ENCODE assay signal across 8 cellular contexts in the genomic region with DNA sequence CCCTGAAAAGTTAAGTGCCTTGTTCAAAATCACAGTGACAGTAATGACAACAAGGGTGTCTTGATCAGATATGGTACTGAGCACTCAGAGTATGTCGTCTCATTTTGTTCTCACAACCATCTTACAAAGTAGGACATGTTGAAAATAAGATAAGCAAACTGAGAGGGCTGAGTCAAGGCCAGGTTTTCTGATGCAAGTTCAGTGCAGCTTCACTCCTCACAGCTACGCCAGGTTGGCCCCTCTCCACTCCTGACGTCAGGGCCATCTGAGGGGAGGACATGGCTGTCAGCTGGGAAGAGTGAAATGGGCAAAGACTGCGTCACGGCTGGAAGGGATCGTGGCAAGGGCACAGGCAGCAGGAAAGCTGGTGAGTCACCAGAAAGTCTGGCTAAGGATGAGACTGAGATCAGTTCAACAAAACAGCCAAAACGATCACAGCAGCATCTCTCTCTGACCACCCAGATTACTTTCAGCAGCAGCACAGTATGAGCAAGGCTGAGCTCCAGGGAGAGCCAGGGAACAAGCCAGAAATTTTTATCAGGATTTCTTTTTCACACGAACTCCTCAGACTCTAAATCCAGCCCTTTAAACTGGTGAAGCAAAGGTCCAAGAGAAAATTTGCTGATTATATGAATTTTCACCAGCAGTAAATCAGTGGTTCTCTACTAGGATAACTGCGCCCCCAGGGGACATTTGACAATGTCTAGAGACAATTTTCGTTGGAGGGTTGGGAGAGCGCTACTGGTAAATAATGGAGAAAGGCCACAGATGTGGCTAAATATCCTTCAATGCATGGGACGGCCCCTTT.
DNase-seq lines count a peak whose midpoint lies in the region; ATAC-seq and TF ChIP-seq lines count a peak whose summit lies in the region.

No MANE protein-coding gene starts in this region.

- H3K9ac ChIP-seq in DND-41 (ENCODE audit: low read depth, low read length), result no peak overlapping the region

- H3K4me3 ChIP-seq in DND-41 (ENCODE audit: low read depth in 1 of 2, low read length in 2 of 2), result no peak overlapping the region

- H3K27ac ChIP-seq in DND-41 (ENCODE audit: low read length), result no peak overlapping the region
- H3K27ac ChIP-seq in foreskin keratinocyte, result peak overlapping the region; percentile 26

- intact Hi-C loops in posterior cingulate gyrus (cut with DNase I), result no loop called here

- TF ChIP-seq CTCF in DND-41 (IDR thresholded peaks at IDR 0.05; ENCODE audit: borderline replicate concordance, extremely low read depth, low read length, poor library complexity, severe bottlenecking) (no peak), foreskin keratinocyte (conservative IDR thresholded peaks at IDR 0.05) (no peak)

- H3K4me2 ChIP-seq in DND-41 (ENCODE audit: insufficient read depth, low read length), result no peak overlapping the region

- no peaks in the 10 kb centered on the region for H4K20me1 ChIP-seq in DND-41 (ENCODE audit: insufficient read depth, low read length)

- H2AFZ ChIP-seq in DND-41 (ENCODE audit: low read depth, low read length), result peak overlapping the region; percentile 20; the same call in 1 of the 2 replicates

- H3K36me3 ChIP-seq in DND-41 (ENCODE audit: insufficient read depth, low read length), result no peaks in the 10 kb centered on the region

- no peaks in the 10 kb centered on the region for H3K9me3 ChIP-seq in DND-41 (ENCODE audit: insufficient read depth, low read length, severe bottlenecking)

- in situ Hi-C loops in SK-MEL-5 (cut with HindIII; ENCODE audit: low pct_unique_long_range_greater_than_20kb, low sequenced_read_pairs), result no loop called here

- no peak for DNase-seq in DND-41
- DNase-seq in SK-MEL-5 (ENCODE audit: low read depth, low spot score), result peak; percentile 18
- peak; percentile 71 to 86 for DNase-seq in foreskin keratinocyte
- peak in 9 of 10 donors; percentile 11 to 91 (median 40) for DNase-seq in posterior cingulate gyrus
- no peak for DNase-seq in NAMALWA (ENCODE audit: low spot score)

- ATAC-seq in DND-41 (ENCODE audit: insufficient read depth, low read depth) (no peak), foreskin keratinocyte (peak; percentile 96), GM19324 (IDR thresholded peaks at IDR 0.05; ENCODE audit: low FRiP score, unreplicated experiment) (no peak), GM19351 (IDR thresholded peaks at IDR 0.05; ENCODE audit: unreplicated experiment) (no peak), GM21737 (IDR thresholded peaks at IDR 0.05; ENCODE audit: unreplicated experiment) (no peak)

- H3K79me2 ChIP-seq in DND-41 (ENCODE audit: insufficient read depth, low read length), result no peaks in the 10 kb centered on the region

- peaks cover 10% of the 10 kb centered on the region for H3K4me1 ChIP-seq in DND-41 (ENCODE audit: insufficient read depth, low read length)
- H3K4me1 ChIP-seq in foreskin keratinocyte, result peaks cover 7% of the 10 kb centered on the region

- H3K27me3 ChIP-seq in DND-41 (ENCODE audit: insufficient read depth, low read length, poor library complexity), result no peaks in the 10 kb centered on the region
- no peaks in the 10 kb centered on the region for H3K27me3 ChIP-seq in foreskin keratinocyte

Comparison
In these comparisons a context has a peak if more than half of its experiments do, and no peak if none do; other contexts are left out.
1. DNase-seq: peak in SK-MEL-5 (single experiment), foreskin keratinocyte (2 of 2) and posterior cingulate gyrus (9 of 10); none in DND-41 (single experiment) and NAMALWA (single experiment).